Comparison of ENCODE assay signal across 1 cellular context in genomic region chr7:65746398-65746669, GRCh38.
A peak's percentile ranks its signal among the peaks of the same experiment; 100 is the strongest.
TF ChIP-seq lines count a peak whose summit lies in the region.

No MANE protein-coding gene starts in this region.

TF ChIP-seq in K562, 482 proteins besides CTCF, POLR2A, EP300 and RAD21 (continued from another document and continues in another):
- TF ChIP-seq CHD7 (IDR thresholded peaks at IDR 0.05; ENCODE audit: low read depth, low read length) (no peak), C11orf30 (IDR thresholded peaks at IDR 0.05; ENCODE audit: low read depth) (peak; percentile 63), SRSF1 (IDR thresholded peaks at IDR 0.05; ENCODE audit: low read depth, low read length) (no peak), L3MBTL2 (IDR thresholded peaks at IDR 0.05) (no peak), HDAC1 (IDR thresholded peaks at IDR 0.05) (no peak), ZFP36 (IDR thresholded peaks at IDR 0.05; ENCODE audit: low read depth, low read length, partially characterized antibody) (no peak), E2F1 (CRISPR knock-in tag; IDR thresholded peaks at IDR 0.05) (no peak), MAFG (tag; conservative IDR thresholded peaks at IDR 0.05) (peak; percentile 56), PATZ1 (CRISPR knock-in tag; IDR thresholded peaks at IDR 0.05; ENCODE audit: borderline replicate concordance) (no peak), ETV1 (tag; conservative IDR thresholded peaks at IDR 0.05; ENCODE audit: low read depth) (no peak), NBN (IDR thresholded peaks at IDR 0.05; ENCODE audit: low read depth) (no peak), THRA (IDR thresholded peaks at IDR 0.05) (no peak), ZNF780A (CRISPR knock-in tag; IDR thresholded peaks at IDR 0.05) (no peak), DNMT1 (IDR thresholded peaks at IDR 0.05) (no peak), SMAD1 (IDR thresholded peaks at IDR 0.05; ENCODE audit: low read depth, low read length, partially characterized antibody) (no peak), ZNF12 (CRISPR knock-in tag; IDR thresholded peaks at IDR 0.05) (no peak), RFX7 (CRISPR knock-in tag; IDR thresholded peaks at IDR 0.05) (no peak), IFI16 (CRISPR knock-in tag; IDR thresholded peaks at IDR 0.05) (no peak), ZNF253 (CRISPR knock-in tag; conservative IDR thresholded peaks at IDR 0.05) (no peak), CEBPB (tag; IDR thresholded peaks at IDR 0.05) (no peak), E2F6 (IDR thresholded peaks at IDR 0.05; ENCODE audit: borderline replicate concordance in 1 of 2, extremely low read depth in 1 of 2, insufficient read depth in 1 of 2, insufficient read length in 1 of 2, low read depth in 1 of 2, low read length in 1 of 2, poor library complexity in 1 of 2, severe bottlenecking in 1 of 2) (no peak), ZNF239 (CRISPR knock-in tag; IDR thresholded peaks at IDR 0.05) (no peak), MAFF (IDR thresholded peaks at IDR 0.05; ENCODE audit: low read length) (no peak), ZNF232 (CRISPR knock-in tag; IDR thresholded peaks at IDR 0.05) (no peak), E2F8 (IDR thresholded peaks at IDR 0.05; ENCODE audit: low read depth, partially characterized antibody) (no peak), TFE3 (CRISPR knock-in tag; IDR thresholded peaks at IDR 0.05) (peak; percentile 13; the same call in 1 of the 2 replicates), NR0B1 (IDR thresholded peaks at IDR 0.05; ENCODE audit: partially characterized antibody) (no peak), ZBTB11 (CRISPR knock-in tag; IDR thresholded peaks at IDR 0.05) (no peak), SMAD2 (IDR thresholded peaks at IDR 0.05; ENCODE audit: low read depth, low read length) (no peak)
